10 cellular contexts compared by ENCODE assay signal in the genomic region with DNA sequence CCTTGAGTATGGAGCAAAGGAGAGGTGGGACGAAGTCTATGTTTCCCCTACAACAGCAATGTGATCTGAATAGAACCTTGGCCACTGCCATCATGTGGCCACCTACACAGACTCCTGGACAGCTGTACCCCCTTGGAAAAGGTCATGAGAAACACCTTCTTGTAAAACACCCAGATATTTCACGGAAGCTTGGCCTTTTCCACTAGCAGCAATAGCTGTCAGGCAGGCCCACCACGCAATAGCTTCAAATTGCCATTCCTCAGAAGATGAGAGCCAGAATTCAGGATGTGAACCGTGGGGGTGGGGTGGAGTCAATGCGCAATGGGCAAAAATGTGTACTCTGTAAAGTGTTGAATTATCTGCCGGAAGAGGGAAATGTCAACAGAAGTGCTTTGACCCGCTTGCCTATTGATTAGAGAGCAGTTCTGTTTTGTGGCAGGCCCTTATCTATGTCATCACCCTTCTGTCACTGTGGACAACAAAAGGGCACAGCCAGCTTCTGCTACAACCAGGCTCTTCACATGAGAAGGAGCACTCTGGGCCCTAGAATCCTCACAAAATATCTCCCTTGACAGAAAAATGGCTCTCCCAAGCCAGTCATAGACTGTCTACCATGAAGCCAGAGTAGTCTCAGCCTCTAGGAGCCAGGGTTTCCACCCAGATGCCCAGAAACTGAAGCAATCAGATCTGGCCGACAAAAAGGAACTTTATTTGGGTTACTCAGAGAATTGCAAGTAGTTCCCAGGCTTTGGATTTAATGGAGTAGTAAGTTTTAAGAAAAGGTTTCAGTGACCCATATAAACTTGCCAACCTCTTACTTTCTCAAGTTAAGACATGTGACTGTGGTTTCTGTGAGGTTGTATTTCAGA. TPM values are rescaled to one million over a fixed set of nuclear protein-coding genes. Genes with fewer than 3 reads are reported as not detected.
DNase-seq lines count a peak whose midpoint lies in the region; ATAC-seq and FAIRE-seq lines count a peak whose summit lies in the region.
"Had no signal": no experiment of that assay in that cellular context is flagged by ENCODE, and none has a peak within 500 bp of the region (broad histone marks: within the 10 kb centered on the region; RNA-seq: fewer than 3 reads in every experiment).

No MANE protein-coding gene starts in this region.

- peak; percentile 85 for DNase-seq in NCI-H146 treated with DMSO at 0.1 percent for 48 hours (lab: John Stamatoyannopoulos, UW; ENCODE audit: unreplicated experiment)
- peak; percentile 59 for DNase-seq in amniotic epithelial cell (ENCODE audit: low read depth)
- peak; percentile 57 for DNase-seq in inferior parietal cortex (ENCODE audit: extremely low spot score)
- peak; percentile 48 for DNase-seq in small intestine
- DNase-seq in NCI-H2196 (lab: John Stamatoyannopoulos, UW; ENCODE audit: unreplicated experiment), result no peak
- DNase-seq: activated B cell treated with CpG ODN at 0.5 μM for 24 hours; stimulated activated CD8-positive, alpha-beta memory T cell treated with anti-CD3 and anti-CD28 coated beads, Interleukin-4, amount 100 ng/mL, for 48 hours had no signal

- H3K36me3 ChIP-seq in small intestine (ENCODE audit: control insufficient read depth in 2 of 2, insufficient read depth in 2 of 2, low read length in 2 of 2), result peaks cover 0 to 1% of the 10 kb centered on the region in 2 donors

- H3K4me1 ChIP-seq in small intestine (ENCODE audit: control insufficient read depth in 2 of 2, insufficient read depth in 1 of 2, low read depth in 1 of 2, low read length in 1 of 2), result peaks cover 12 to 13% of the 10 kb centered on the region in 2 donors

- H3K4me3 ChIP-seq in small intestine (ENCODE audit: low read depth in 1 of 2, low read length in 2 of 2), result no peak overlapping the region

- ATAC-seq in HG03135 (IDR thresholded peaks at IDR 0.05; ENCODE audit: unreplicated experiment) (no peak), HG03442 (IDR thresholded peaks at IDR 0.05; ENCODE audit: unreplicated experiment) (no peak), HG02571 (IDR thresholded peaks at IDR 0.05; ENCODE audit: unreplicated experiment) (no peak)

- FAIRE-seq in small intestine (lab: Jason Lieb, UNC), result no peak

- H3K9me3 ChIP-seq in small intestine (ENCODE audit: control insufficient read depth, low read depth), result no peaks in the 10 kb centered on the region

- peak overlapping the region in 1 of 2 donors; percentile 17 for H3K27ac ChIP-seq in small intestine (ENCODE audit: low read depth in 1 of 2, low read length in 1 of 2)

- H3K27me3 ChIP-seq in small intestine (ENCODE audit: control insufficient read depth in 2 of 2, insufficient read depth in 2 of 2, low read length in 2 of 2), result no peaks in the 10 kb centered on the region

- WGBS in small intestine, 3 donors, result 55 to 65% (median 58%) methylated on average over 8 of the region's 8 CpGs

RNA-seq across cellular contexts. Expression of gene INPP1, which starts 9.5 kb away (rescaled TPM):
- polyA plus RNA-seq in small intestine, result 10 to 100 TPM; 32.8 to 77.2 (median 74.6) TPM

RNA-seq across cellular contexts. Expression of gene HIBCH, which starts 33.3 kb away (rescaled TPM):
- 10 to 100 TPM; 27.0 to 45.5 (median 28.6) TPM for polyA plus RNA-seq in small intestine

RNA-seq across cellular contexts. Expression of gene MFSD6, which starts 55.3 kb away (rescaled TPM):
- 10 to 100 TPM in 2 of 3 donors, 1 to 10 TPM in 1; 5.9 to 20.0 (median 10.3) TPM for polyA plus RNA-seq in small intestine
